ENCODE assay signal across 26 cellular contexts in genomic region chr20:61839223-61839911, GRCh38.
DNase-seq lines count a peak whose midpoint lies in the region; ATAC-seq, FAIRE-seq and TF ChIP-seq lines count a peak whose summit lies in the region.
"Had no signal": no experiment of that assay in that cellular context is flagged by ENCODE, and none has a peak within 500 bp of the region (broad histone marks: within the 10 kb centered on the region; RNA-seq: fewer than 3 reads in every experiment).

No MANE protein-coding gene starts in this region.

- CTCF ChIA-PET in IMR-90 (lab: Yijun Ruan, JAX) = no interaction called here

- peaks cover 0 to 8% of the 10 kb centered on the region in 2 experiments; a peak in 2 of 4 replicates for H3K4me1 Mint-ChIP-seq in H9
- H3K4me1 Mint-ChIP-seq: CD4-positive, CD25-positive, alpha-beta regulatory T cell; IgD-negative memory B cell had no signal

- no peak overlapping the region for H3K4me3 Mint-ChIP-seq in H9
- H3K4me3 Mint-ChIP-seq: CD4-positive, CD25-positive, alpha-beta regulatory T cell; IgD-negative memory B cell had no signal

- H3K14ac ChIP-seq in H9 (ENCODE audit: insufficient read depth, low read length) = no peak overlapping the region
- H3K14ac ChIP-seq in IMR-90 (replicated peaks; ENCODE audit: low read depth, low read length) = no peak overlapping the region

- H4K5ac ChIP-seq in H9 (ENCODE audit: insufficient read length, low read depth, low read length) (no peak overlapping the region), IMR-90 (ENCODE audit: low read depth, low read length) (no peak overlapping the region)

- H3K4ac ChIP-seq in H9 (ENCODE audit: low read depth, low read length) = no peak overlapping the region
- H3K4ac ChIP-seq in IMR-90 (ENCODE audit: low read depth, low read length) = no peak overlapping the region

- H2AK9ac ChIP-seq in IMR-90 (replicated peaks; ENCODE audit: low read depth, low read length, poor library complexity) = no peak overlapping the region

- no peak for ATAC-seq in IMR-90 (ENCODE audit: low read depth)
- no peak for ATAC-seq in GM21723 (IDR thresholded peaks at IDR 0.05; ENCODE audit: unreplicated experiment)

- H3K27ac Mint-ChIP-seq in H9 = no peak overlapping the region
- H3K27ac Mint-ChIP-seq: CD4-positive, CD25-positive, alpha-beta regulatory T cell; IgD-negative memory B cell had no signal

- no peak overlapping the region for H3K4me3 ChIP-seq in IMR-90 (ENCODE audit: insufficient read depth, low read depth, low read length)
- no peak overlapping the region for H3K4me3 ChIP-seq in osteoblast (ENCODE audit: insufficient read depth, low read length)
- H3K4me3 ChIP-seq in thyroid gland (replicated peaks in 1 of 3) = no peak overlapping the region
- H3K4me3 ChIP-seq: BLaER1 had no signal

- dilution Hi-C loops in IMR-90 (cut with HindIII; ENCODE audit: low sequenced_read_pairs, unreplicated experiment) = no loop called here

- H3K9me3 Mint-ChIP-seq in H9 = no peaks in the 10 kb centered on the region
- H3K9me3 Mint-ChIP-seq: CD4-positive, CD25-positive, alpha-beta regulatory T cell had no signal

- H4K8ac ChIP-seq in H9 (replicated peaks; ENCODE audit: insufficient read length, low read depth, low read length) (no peak overlapping the region), IMR-90 (ENCODE audit: low read depth in 2 of 2, low read length in 2 of 2) (no peak overlapping the region)

- POLR2A ChIA-PET in IMR-90 (lab: Charles Lee; ENCODE audit: unreplicated experiment) = no interaction called here

- no peak overlapping the region for H2BK15ac ChIP-seq in H9 (ENCODE audit: low read depth, low read length)
- H2BK15ac ChIP-seq in IMR-90 (ENCODE audit: low read depth, low read length) = no peak overlapping the region

- in situ Hi-C loops in IMR-90 (cut with MboI; ENCODE audit: low sequenced_read_pairs) = no loop called here

- intact Hi-C loops in IMR-90 (cut with micrococcal nuclease) = no loop called here
- intact Hi-C loops in thyroid gland (cut with DNase I) = no loop called here

- no peak overlapping the region for H2AK5ac ChIP-seq in H9 (ENCODE audit: insufficient read length, low read length)
- no peak overlapping the region for H2AK5ac ChIP-seq in IMR-90 (ENCODE audit: low read depth, low read length)

- H2BK12ac ChIP-seq in H9 (ENCODE audit: insufficient read length, low read depth, low read length) = no peak overlapping the region

- H3K23ac ChIP-seq in H9 (ENCODE audit: insufficient read length, low read depth, low read length) = no peak overlapping the region
- H3K23ac ChIP-seq in IMR-90 (ENCODE audit: low read depth, low read length) = no peak overlapping the region

- no peaks in the 10 kb centered on the region for H3K4me1 ChIP-seq in H9 (ENCODE audit: insufficient read depth, low read length)
- H3K4me1 ChIP-seq in IMR-90 (ENCODE audit: control insufficient read depth, insufficient read depth, low read length) = no peaks in the 10 kb centered on the region
- no peaks in the 10 kb centered on the region for H3K4me1 ChIP-seq in osteoblast (ENCODE audit: insufficient read depth, low read length)
- no peaks in the 10 kb centered on the region for H3K4me1 ChIP-seq in thyroid gland

- H3K18ac ChIP-seq in H9 (ENCODE audit: insufficient read length, low read depth, low read length) (peak overlapping the region; percentile 35), IMR-90 (ENCODE audit: low read depth, low read length) (no peak overlapping the region)

- no peak overlapping the region for H3K27ac ChIP-seq in H9 (ENCODE audit: insufficient read length, low read depth, low read length)
- H3K27ac ChIP-seq in IMR-90 (ENCODE audit: insufficient read depth, low read length) = no peak overlapping the region
- no peak overlapping the region for H3K27ac ChIP-seq in osteoblast (ENCODE audit: low read depth, low read length)
- H3K27ac ChIP-seq in thyroid gland = no peak overlapping the region
- H3K27ac ChIP-seq: BLaER1 had no signal

- H2BK5ac ChIP-seq in H9 (ENCODE audit: insufficient read length, low read length) (no peak overlapping the region), IMR-90 (ENCODE audit: low read depth, low read length, poor library complexity, severe bottlenecking) (peak overlapping the region; percentile 67)

- TF ChIP-seq RAD21 in IMR-90 (IDR thresholded peaks at IDR 0.05; ENCODE audit: low read length) = no peak

- DNase-seq in H9 = no peak
- no peak for DNase-seq in IMR-90
- no peak for DNase-seq in frontal cortex (ENCODE audit: low spot score in 2 of 2)
- DNase-seq in osteoblast (ENCODE audit: insufficient read length, low spot score, missing footprints) = peak; percentile 27
- no peak for DNase-seq in NCI-H1105 (lab: John Stamatoyannopoulos, UW)
- DNase-seq in thyroid gland = no peak
- DNase-seq in GDM1 (lab: John Stamatoyannopoulos, UW) = no peak
- DNase-seq: CD4-positive, CD25-positive, alpha-beta regulatory T cell; DMS153; DND-41; H7; NCI-H1048; NCI-H1417 treated with DMSO at 0.1 percent for 48 hours; NCI-H187; NCI-H2081 treated with DMSO at 0.1 percent for 48 hours; NCI-H2171; NCI-H226; NCI-H510A; NCI-H69; RPMI8226; SHP77 had no signal

- H3K27me3 Mint-ChIP-seq in H9 (ENCODE audit: low read depth) = peaks cover 39% of the 10 kb centered on the region
- H3K27me3 Mint-ChIP-seq: CD4-positive, CD25-positive, alpha-beta regulatory T cell; IgD-negative memory B cell had no signal

- no peak overlapping the region for H4K91ac ChIP-seq in H9 (ENCODE audit: insufficient read length, low read depth, low read length)
- H4K91ac ChIP-seq in IMR-90 (ENCODE audit: insufficient read depth, low read depth, low read length) = no peak overlapping the region

- TF ChIP-seq CTCF in H9 (conservative IDR thresholded peaks at IDR 0.05) (no peak), IMR-90 (conservative IDR thresholded peaks at IDR 0.05; ENCODE audit: low read depth, low read length) (no peak), osteoblast (IDR thresholded peaks at IDR 0.05; ENCODE audit: extremely low read depth, low read depth, low read length) (no peak), thyroid gland (IDR thresholded peaks at IDR 0.05) (no peak)

- H3K79me1 ChIP-seq in H9 (ENCODE audit: insufficient read depth, low read depth, low read length, poor library complexity, severe bottlenecking) = no peaks in the 10 kb centered on the region
- H3K79me1 ChIP-seq in IMR-90 (ENCODE audit: low read depth in 1 of 2, low read length in 2 of 2) = no peaks in the 10 kb centered on the region

- BruUV-seq in IMR-90 (replicated peaks; lab: Mats Ljungman, UMichigan) = no TSS peak

- H3K23me2 ChIP-seq in H9 (ENCODE audit: insufficient read length, low read depth, low read length, poor library complexity, severe bottlenecking) = no peaks in the 10 kb centered on the region

- no peak overlapping the region for H3T11ph ChIP-seq in H9 (ENCODE audit: low read length)

- H2BK20ac ChIP-seq in H9 (ENCODE audit: low read depth, low read length, poor library complexity, severe bottlenecking) (no peak overlapping the region), IMR-90 (ENCODE audit: low read depth, low read length) (no peak overlapping the region)

- no peaks in the 10 kb centered on the region for H3K9me1 ChIP-seq in IMR-90 (ENCODE audit: insufficient read depth, low read length)

- H3K4me2 ChIP-seq in H9 (ENCODE audit: insufficient read depth, insufficient read length, low read length) (no peak overlapping the region), IMR-90 (ENCODE audit: low read depth, low read length) (no peak overlapping the region), osteoblast (ENCODE audit: insufficient read depth, low read length) (no peak overlapping the region)
- H3K4me2 ChIP-seq: BLaER1 had no signal

- FAIRE-seq in frontal cortex (lab: Jason Lieb, UNC) = peak; percentile 56
- FAIRE-seq: A204.1, GM19239 had no signal

- H3K27me3 ChIP-seq in H9 (ENCODE audit: insufficient read depth, low read length) (no peaks in the 10 kb centered on the region; the same call in 1 of the 2 replicates), IMR-90 (ENCODE audit: control insufficient read depth, insufficient read depth, low read length) (no peaks in the 10 kb centered on the region), osteoblast (ENCODE audit: insufficient read depth, low read length) (no peaks in the 10 kb centered on the region), thyroid gland (no peaks in the 10 kb centered on the region)
- H3K27me3 ChIP-seq: BLaER1 had no signal

- no peaks in the 10 kb centered on the region for H3K36me3 Mint-ChIP-seq in H9 (ENCODE audit: insufficient read depth in 1 of 3, low read depth in 3 of 3)
- H3K36me3 Mint-ChIP-seq: CD4-positive, CD25-positive, alpha-beta regulatory T cell; IgD-negative memory B cell had no signal

- no peaks in the 10 kb centered on the region for H3K9me3 ChIP-seq in H9 (ENCODE audit: control insufficient read depth, low read depth, low read length)
- no peaks in the 10 kb centered on the region for H3K9me3 ChIP-seq in IMR-90 (ENCODE audit: control insufficient read depth, insufficient read depth, low read length)
- H3K9me3 ChIP-seq in osteoblast (ENCODE audit: low read depth, low read length) = no peaks in the 10 kb centered on the region
- H3K9me3 ChIP-seq in thyroid gland = no peaks in the 10 kb centered on the region
- H3K9me3 ChIP-seq: BLaER1 had no signal

- H3K79me2 ChIP-seq in H9 (ENCODE audit: insufficient read depth, low read length) (no peaks in the 10 kb centered on the region), osteoblast (ENCODE audit: insufficient read depth, low read length) (no peaks in the 10 kb centered on the region)

- 100% methylated on average over 5 of the region's 10 CpGs for WGBS in H9 (ENCODE audit: extremely low coverage, insufficient read length, low lambda C conversion rate)
- 81 to 100% methylated on average over 1 to 7 of the region's 10 CpGs for WGBS in IMR-90 (ENCODE audit: extremely low coverage in 2 of 2, insufficient read length in 1 of 2), 2 experiments
- 83 to 88% methylated on average over 10 of the region's 10 CpGs for WGBS in thyroid gland, 2 donors

- H3K9ac ChIP-seq in H9 (ENCODE audit: extremely low read depth, insufficient read length, low read length) (no peak overlapping the region), IMR-90 (ENCODE audit: low read depth, low read length) (no peak overlapping the region)
- H3K9ac ChIP-seq: BLaER1 had no signal

- H2BK120ac ChIP-seq in H9 (ENCODE audit: low read depth, low read length, poor library complexity, severe bottlenecking) (no peak overlapping the region), IMR-90 (ENCODE audit: low read depth, low read length) (no peak overlapping the region)

- H3K36me3 ChIP-seq in IMR-90 (ENCODE audit: control insufficient read depth, insufficient read depth, low read length) (no peaks in the 10 kb centered on the region), osteoblast (ENCODE audit: insufficient read depth, low read length) (no peaks in the 10 kb centered on the region), thyroid gland (no peaks in the 10 kb centered on the region)
- H3K36me3 ChIP-seq: BLaER1 had no signal

- no peak overlapping the region for H2AFZ ChIP-seq in H9 (ENCODE audit: low read length)
- no peak overlapping the region for H2AFZ ChIP-seq in IMR-90 (replicated peaks; ENCODE audit: low read length, poor library complexity)
- H2AFZ ChIP-seq in osteoblast (ENCODE audit: low read length) = no peak overlapping the region

- H4K20me1 ChIP-seq in H9 (ENCODE audit: control insufficient read depth, insufficient read depth, insufficient read length) (no peaks in the 10 kb centered on the region), IMR-90 (ENCODE audit: insufficient read depth, low read length) (no peaks in the 10 kb centered on the region), osteoblast (ENCODE audit: insufficient read depth, low read length) (no peaks in the 10 kb centered on the region)
- H4K20me1 ChIP-seq: BLaER1 had no signal

- H3K56ac ChIP-seq in H9 (ENCODE audit: insufficient read length, low read depth, low read length) (peak overlapping the region; percentile 0), IMR-90 (ENCODE audit: extremely low read depth, insufficient read depth, low read length) (no peak overlapping the region)

- TF ChIP-seq POLR2A in IMR-90 (IDR thresholded peaks at IDR 0.05; ENCODE audit: low read depth, low read length) (no peak), thyroid gland (IDR thresholded peaks at IDR 0.05) (no peak)
